ENCODE assay signal across 8 cellular contexts in genomic region chr3:10263549-10264363, GRCh38.
A peak's percentile ranks its signal among the peaks of the same experiment; 100 is the strongest.
DNase-seq lines count a peak whose midpoint lies in the region; TF ChIP-seq lines count a peak whose summit lies in the region.

No MANE protein-coding gene starts in this region.

- POLR2A ChIA-PET in RWPE1 (lab: Yijun Ruan, JAX; ENCODE audit: low non-redundant PET): no interaction called here

- H3K36me3 Mint-ChIP-seq in activated naive CD4-positive, alpha-beta T cell treated with anti-CD3 and anti-CD28 coated beads, Interleukin-2, amount 10 ng/mL, durations not matched to agents 7 days and 5 days: peaks cover 65% of the 10 kb centered on the region

- DNase-seq in RWPE1 (ENCODE audit: low spot score) (peak; percentile 43), hepatic stellate cell (ENCODE audit: low spot score) (peak; percentile 65), T1000 (lab: John Stamatoyannopoulos, UW) (no peak), DMS79 (lab: John Stamatoyannopoulos, UW) (no peak), KG1 (lab: John Stamatoyannopoulos, UW) (no peak)
- DNase-seq in activated naive CD4-positive, alpha-beta T cell treated with anti-CD3 and anti-CD28 coated beads, Interleukin-2, amount 10 ng/mL, durations not matched to agents 7 days and 5 days: peak; percentile 82
- peak; percentile 42 to 68 for DNase-seq in stimulated activated CD4-positive, alpha-beta T cell treated with anti-CD3 and anti-CD28 coated beads, Interleukin-15, amount 100 ng/mL, for 48 hours (ENCODE audit: low read depth in 2 of 2)

- H3K27me3 Mint-ChIP-seq in activated naive CD4-positive, alpha-beta T cell treated with anti-CD3 and anti-CD28 coated beads, Interleukin-2, amount 10 ng/mL, durations not matched to agents 7 days and 5 days: no peaks in the 10 kb centered on the region

- peak overlapping the region; percentile 19; the same call in 1 of the 2 replicates for H3K27ac ChIP-seq in RWPE1

- peak overlapping the region; percentile 81 for H3K27ac Mint-ChIP-seq in activated naive CD4-positive, alpha-beta T cell treated with anti-CD3 and anti-CD28 coated beads, Interleukin-2, amount 10 ng/mL, durations not matched to agents 7 days and 5 days

- no peaks in the 10 kb centered on the region for H3K9me3 Mint-ChIP-seq in activated naive CD4-positive, alpha-beta T cell treated with anti-CD3 and anti-CD28 coated beads, Interleukin-2, amount 10 ng/mL, durations not matched to agents 7 days and 5 days

- TF ChIP-seq CTCF in GM12874 (IDR thresholded peaks at IDR 0.05; ENCODE audit: insufficient read depth, low read depth, low read length): peak; percentile 51; the same call in 1 of the 2 replicates
- peak; percentile 37 for TF ChIP-seq CTCF in RWPE1 (conservative IDR thresholded peaks at IDR 0.05; ENCODE audit: low read depth)

- peaks cover 75% of the 10 kb centered on the region for H3K4me1 Mint-ChIP-seq in activated naive CD4-positive, alpha-beta T cell treated with anti-CD3 and anti-CD28 coated beads, Interleukin-2, amount 10 ng/mL, durations not matched to agents 7 days and 5 days

- CTCF ChIA-PET in RWPE1 (lab: Yijun Ruan, JAX): interaction anchor here (0.7 kb wide), 1 partner anchor 13 kb away, joined by 3 read pairs; no protein-coding TSS in a partner anchor
- CTCF ChIA-PET in activated naive CD4-positive, alpha-beta T cell treated with anti-CD3 and anti-CD28 coated beads, Interleukin-2, amount 10 ng/mL, durations not matched to agents 7 days and 5 days (lab: Charles Lee): interaction anchor here (0.6 to 3.4 kb wide), 23 partner anchors 9 to 204 kb away, joined by 3 to 20 read pairs (median 4); partner anchors contain the start of genes BRK1, GHRL and TATDN2

- peak overlapping the region; percentile 63 for H3K4me3 Mint-ChIP-seq in activated naive CD4-positive, alpha-beta T cell treated with anti-CD3 and anti-CD28 coated beads, Interleukin-2, amount 10 ng/mL, durations not matched to agents 7 days and 5 days

Comparison
In these comparisons a context has a peak if more than half of its experiments do, and no peak if none do; other contexts are left out.
1. DNase-seq: peak in RWPE1 (single experiment), activated naive CD4-positive, alpha-beta T cell treated with anti-CD3 and anti-CD28 coated beads, Interleukin-2, amount 10 ng/mL, durations not matched to agents 7 days and 5 days (single experiment), hepatic stellate cell (single experiment) and stimulated activated CD4-positive, alpha-beta T cell treated with anti-CD3 and anti-CD28 coated beads, Interleukin-15, amount 100 ng/mL, for 48 hours (2 of 2); none in T1000 (single experiment), DMS79 (single experiment) and KG1 (single experiment).